In genomic region chr5:44809215-44809955, GRCh38 we compare ENCODE assay signal across 8 cellular contexts. TPM values are rescaled to one million over a fixed set of nuclear protein-coding genes. Genes with fewer than 3 reads are reported as not detected.
DNase-seq lines count a peak whose midpoint lies in the region; ATAC-seq and TF ChIP-seq lines count a peak whose summit lies in the region.

No MANE protein-coding gene starts in this region.

- no peaks in the 10 kb centered on the region for H3K36me3 ChIP-seq in kidney epithelial cell (ENCODE audit: control insufficient read depth, insufficient read depth, low read length)

- TF ChIP-seq CTCF in kidney epithelial cell (IDR thresholded peaks at IDR 0.05; ENCODE audit: insufficient read depth, low read length, poor library complexity, severe bottlenecking), result no peak

- no peaks in the 10 kb centered on the region for H3K27me3 ChIP-seq in kidney epithelial cell (ENCODE audit: control insufficient read depth, insufficient read depth, low read length)

- ATAC-seq in HG02798 (IDR thresholded peaks at IDR 0.05; ENCODE audit: poor library complexity, unreplicated experiment), result peak; percentile 35

- peak overlapping the region; percentile 92 for H3K27ac ChIP-seq in caudate nucleus (ENCODE audit: low read depth, low read length)

- peak overlapping the region; percentile 98 for H3K4me3 ChIP-seq in kidney epithelial cell (ENCODE audit: low read depth, low read length)

- DNase-seq in DMS153 treated with DMSO at 0.1 percent for 48 hours (lab: John Stamatoyannopoulos, UW; ENCODE audit: unreplicated experiment), result peak; percentile 46
- no peak for DNase-seq in DMS153 (lab: John Stamatoyannopoulos, UW)
- DNase-seq in NCI-H146 treated with DMSO at 0.1 percent for 48 hours (lab: John Stamatoyannopoulos, UW; ENCODE audit: unreplicated experiment), result peak; percentile 22
- peak; percentile 41 for DNase-seq in UCSD-AML1 (lab: John Stamatoyannopoulos, UW; ENCODE audit: unreplicated experiment)
- DNase-seq in caudate nucleus (lab: John Stamatoyannopoulos, UW), result peak in 48 of 61 donors; percentile 10 to 80 (median 52)
- DNase-seq in kidney epithelial cell (ENCODE audit: low read depth), result peak; percentile 19
- peak; percentile 24 to 29 for DNase-seq in stimulated activated CD4-positive, alpha-beta T cell treated with anti-CD3 and anti-CD28 coated beads, Interleukin-15, amount 100 ng/mL, for 48 hours (ENCODE audit: low read depth in 2 of 2)

RNA-seq across cellular contexts. Expression of gene MRPS30, which starts 0.6 kb away (rescaled TPM):
- total RNA-seq in kidney epithelial cell, result 131 and 136 TPM in 2 replicates
